ENCODE assay signal across 33 cellular contexts in genomic region chr4:23213198-23213597, GRCh38.
"Had no signal": no experiment of that assay in that cellular context is flagged by ENCODE, and none has a peak within 500 bp of the region (broad histone marks: within the 10 kb centered on the region; RNA-seq: fewer than 3 reads in every experiment).

No MANE protein-coding gene starts in this region.

- H3K4me1 Mint-ChIP-seq: activated CD4-positive, alpha-beta T cell treated with anti-CD3 and anti-CD28 coated beads for 36 hours; activated CD4-positive, alpha-beta T cell treated with anti-CD3 and anti-CD28 coated beads, Interleukin-2, amount 10 ng/mL, durations not matched to agents 24 days and 14 days; activated CD8-positive, alpha-beta memory T cell treated with anti-CD3 and anti-CD28 coated beads, Interleukin-2, amount 10 ng/mL, durations not matched to agents 7 days and 5 days; activated naive CD4-positive, alpha-beta T cell treated with anti-CD3 and anti-CD28 coated beads, Interleukin-2, amount 50 U/mL, for 24 hours; activated naive CD8-positive, alpha-beta T cell treated with anti-CD3 and anti-CD28 coated beads for 36 hours; activated naive CD8-positive, alpha-beta T cell treated with anti-CD3 and anti-CD28 coated beads, Interleukin-2, amount 50 U/mL, for 24 hours; central memory CD8-positive, alpha-beta T cell had no signal

- DNase-seq: activated CD4-positive, alpha-beta memory T cell treated with anti-CD3 and anti-CD28 coated beads for 36 hours; activated CD4-positive, alpha-beta T cell treated with anti-CD3 and anti-CD28 coated beads for 36 hours; activated CD4-positive, alpha-beta T cell treated with anti-CD3 and anti-CD28 coated beads, Interleukin-2, amount 10 ng/mL, durations not matched to agents 24 days and 14 days; activated CD4-positive, CD25-positive, alpha-beta regulatory T cell; activated CD4-positive, CD25-positive, alpha-beta regulatory T cell treated with anti-CD3 and anti-CD28 coated beads, Interleukin-2, amount 50 U/mL, for 72 hours; activated CD8-positive, alpha-beta memory T cell treated with anti-CD3 and anti-CD28 coated beads, Interleukin-2, amount 10 ng/mL, durations not matched to agents 7 days and 5 days; activated CD8-positive, alpha-beta memory T cell treated with anti-CD3 and anti-CD28 coated beads, Interleukin-2, amount 50 U/mL, for 4 hours; activated CD8-positive, alpha-beta T cell treated with anti-CD3 and anti-CD28 coated beads, Interleukin-2, amount 10 ng/mL, durations not matched to agents 7 days and 5 days; activated effector memory CD4-positive, alpha-beta T cell treated with anti-CD3 and anti-CD28 coated beads, Interleukin-2, amount 50 U/mL, for 16 hours; activated naive CD4-positive, alpha-beta T cell treated with anti-CD3 and anti-CD28 coated beads for 36 hours; activated naive CD8-positive, alpha-beta T cell treated with anti-CD3 and anti-CD28 coated beads for 36 hours; activated naive CD8-positive, alpha-beta T cell treated with anti-CD3 and anti-CD28 coated beads, Interleukin-2, amount 50 U/mL, for 24 hours; activated T-cell treated with anti-CD3 and anti-CD28 coated beads, Interleukin-2, amount 50 U/mL, for 1 hour; activated T-cell treated with anti-CD3 and anti-CD28 coated beads, Interleukin-2, amount 50 U/mL, for 48 hours; adrenal gland; amygdala; aorta; brain microvascular endothelial cell; cortex of kidney; dermis blood vessel endothelial cell; effector CD4-positive, alpha-beta T cell; effector memory CD8-positive, alpha-beta T cell; erythroblast; foreskin melanocyte; T-helper 2 cell had no signal

- H3K9me3 ChIP-seq: adrenal gland, esophagus muscularis mucosa, gastroesophageal sphincter had no signal

- H3K4me1 ChIP-seq: adrenal gland, esophagus muscularis mucosa, gastroesophageal sphincter had no signal

- ATAC-seq: activated CD4-positive, alpha-beta T cell treated with anti-CD3 and anti-CD28 coated beads for 36 hours; activated CD8-positive, alpha-beta memory T cell treated with anti-CD3 and anti-CD28 coated beads, Interleukin-2, amount 10 ng/mL, durations not matched to agents 7 days and 5 days; activated CD8-positive, alpha-beta T cell treated with anti-CD3 and anti-CD28 coated beads, Interleukin-2, amount 10 ng/mL, durations not matched to agents 7 days and 5 days; activated naive CD8-positive, alpha-beta T cell treated with anti-CD3 and anti-CD28 coated beads, Interleukin-2, amount 50 U/mL, for 24 hours; effector memory CD8-positive, alpha-beta T cell; gastroesophageal sphincter had no signal

- FAIRE-seq: bronchial epithelial cell, colon had no signal

- H3K27me3 ChIP-seq: adrenal gland, brain microvascular endothelial cell, esophagus muscularis mucosa, gastroesophageal sphincter had no signal

- H3K4me3 Mint-ChIP-seq: activated CD4-positive, alpha-beta memory T cell treated with anti-CD3 and anti-CD28 coated beads for 36 hours; activated CD4-positive, alpha-beta T cell treated with anti-CD3 and anti-CD28 coated beads for 36 hours; activated CD4-positive, alpha-beta T cell treated with anti-CD3 and anti-CD28 coated beads, Interleukin-2, amount 10 ng/mL, durations not matched to agents 24 days and 14 days; activated CD8-positive, alpha-beta memory T cell treated with anti-CD3 and anti-CD28 coated beads, Interleukin-2, amount 10 ng/mL, durations not matched to agents 7 days and 5 days; activated CD8-positive, alpha-beta T cell treated with anti-CD3 and anti-CD28 coated beads, Interleukin-2, amount 10 ng/mL, durations not matched to agents 7 days and 5 days; activated naive CD4-positive, alpha-beta T cell treated with anti-CD3 and anti-CD28 coated beads for 36 hours; activated naive CD4-positive, alpha-beta T cell treated with anti-CD3 and anti-CD28 coated beads, Interleukin-2, amount 50 U/mL, for 24 hours; activated naive CD8-positive, alpha-beta T cell treated with anti-CD3 and anti-CD28 coated beads for 36 hours; activated naive CD8-positive, alpha-beta T cell treated with anti-CD3 and anti-CD28 coated beads, Interleukin-2, amount 50 U/mL, for 24 hours; activated T-helper 1 cell treated with anti-CD3 and anti-CD28 coated beads, Interleukin-12 subunit alpha, Interleukin-12 subunit beta, Interleukin-2, Interleukin-4 antibody, amounts not matched to agents 30 ng/mL and 10 ng/mL and 1 ng/mL, durations not matched to agents 14 hours and 24 hours and 36 hours; central memory CD8-positive, alpha-beta T cell; effector memory CD8-positive, alpha-beta T cell had no signal

- H3K27ac Mint-ChIP-seq: activated CD4-positive, alpha-beta memory T cell treated with anti-CD3 and anti-CD28 coated beads for 36 hours; activated CD4-positive, alpha-beta T cell treated with anti-CD3 and anti-CD28 coated beads for 36 hours; activated CD4-positive, alpha-beta T cell treated with anti-CD3 and anti-CD28 coated beads, Interleukin-2, amount 10 ng/mL, durations not matched to agents 24 days and 14 days; activated CD8-positive, alpha-beta memory T cell treated with anti-CD3 and anti-CD28 coated beads, Interleukin-2, amount 10 ng/mL, durations not matched to agents 7 days and 5 days; activated CD8-positive, alpha-beta T cell treated with anti-CD3 and anti-CD28 coated beads, Interleukin-2, amount 10 ng/mL, durations not matched to agents 7 days and 5 days; activated naive CD4-positive, alpha-beta T cell treated with anti-CD3 and anti-CD28 coated beads for 36 hours; activated naive CD4-positive, alpha-beta T cell treated with anti-CD3 and anti-CD28 coated beads, Interleukin-2, amount 50 U/mL, for 24 hours; activated naive CD8-positive, alpha-beta T cell treated with anti-CD3 and anti-CD28 coated beads for 36 hours; activated naive CD8-positive, alpha-beta T cell treated with anti-CD3 and anti-CD28 coated beads, Interleukin-2, amount 50 U/mL, for 24 hours; activated T-helper 1 cell treated with anti-CD3 and anti-CD28 coated beads, Interleukin-12 subunit alpha, Interleukin-12 subunit beta, Interleukin-2, Interleukin-4 antibody, amounts not matched to agents 30 ng/mL and 10 ng/mL and 1 ng/mL, durations not matched to agents 14 hours and 24 hours and 36 hours; activated T-helper 2 cell treated with anti-CD3 and anti-CD28 coated beads, Interferon-gamma antibody, Interleukin-2, Interleukin-4, amounts not matched to agents 10 μg/mL and 5 μg/mL and 100 μg/mL, durations not matched to agents 14 hours and 24 hours and 36 hours; effector memory CD8-positive, alpha-beta T cell had no signal

- H3K27ac ChIP-seq: adrenal gland, brain microvascular endothelial cell, esophagus muscularis mucosa, gastroesophageal sphincter had no signal

- H3K9me3 Mint-ChIP-seq: activated CD4-positive, alpha-beta memory T cell treated with anti-CD3 and anti-CD28 coated beads for 36 hours; activated CD4-positive, alpha-beta T cell treated with anti-CD3 and anti-CD28 coated beads, Interleukin-2, amount 10 ng/mL, durations not matched to agents 24 days and 14 days; activated naive CD4-positive, alpha-beta T cell treated with anti-CD3 and anti-CD28 coated beads for 36 hours; activated naive CD4-positive, alpha-beta T cell treated with anti-CD3 and anti-CD28 coated beads, Interleukin-2, amount 50 U/mL, for 24 hours; activated naive CD8-positive, alpha-beta T cell treated with anti-CD3 and anti-CD28 coated beads for 36 hours; activated T-helper 1 cell treated with anti-CD3 and anti-CD28 coated beads, Interleukin-12 subunit alpha, Interleukin-12 subunit beta, Interleukin-2, Interleukin-4 antibody, amounts not matched to agents 30 ng/mL and 10 ng/mL and 1 ng/mL, durations not matched to agents 14 hours and 24 hours and 36 hours; activated T-helper 2 cell treated with anti-CD3 and anti-CD28 coated beads, Interferon-gamma antibody, Interleukin-2, Interleukin-4, amounts not matched to agents 10 μg/mL and 5 μg/mL and 100 μg/mL, durations not matched to agents 14 hours and 24 hours and 36 hours had no signal

- H3K4me3 ChIP-seq: adrenal gland, esophagus muscularis mucosa, gastroesophageal sphincter had no signal

- H3K27me3 Mint-ChIP-seq: activated CD4-positive, alpha-beta T cell treated with anti-CD3 and anti-CD28 coated beads for 36 hours; activated CD4-positive, alpha-beta T cell treated with anti-CD3 and anti-CD28 coated beads, Interleukin-2, amount 10 ng/mL, durations not matched to agents 24 days and 14 days; activated CD8-positive, alpha-beta memory T cell treated with anti-CD3 and anti-CD28 coated beads, Interleukin-2, amount 10 ng/mL, durations not matched to agents 7 days and 5 days; activated naive CD8-positive, alpha-beta T cell treated with anti-CD3 and anti-CD28 coated beads for 36 hours; activated naive CD8-positive, alpha-beta T cell treated with anti-CD3 and anti-CD28 coated beads, Interleukin-2, amount 50 U/mL, for 24 hours; central memory CD8-positive, alpha-beta T cell; effector memory CD8-positive, alpha-beta T cell had no signal

- H3K36me3 Mint-ChIP-seq: activated CD4-positive, alpha-beta memory T cell treated with anti-CD3 and anti-CD28 coated beads for 36 hours; activated CD8-positive, alpha-beta memory T cell treated with anti-CD3 and anti-CD28 coated beads, Interleukin-2, amount 10 ng/mL, durations not matched to agents 7 days and 5 days; activated naive CD4-positive, alpha-beta T cell treated with anti-CD3 and anti-CD28 coated beads, Interleukin-2, amount 50 U/mL, for 24 hours; activated naive CD8-positive, alpha-beta T cell treated with anti-CD3 and anti-CD28 coated beads for 36 hours had no signal

- H3K36me3 ChIP-seq: adrenal gland, brain microvascular endothelial cell, esophagus muscularis mucosa, gastroesophageal sphincter had no signal
